In the genomic region with DNA sequence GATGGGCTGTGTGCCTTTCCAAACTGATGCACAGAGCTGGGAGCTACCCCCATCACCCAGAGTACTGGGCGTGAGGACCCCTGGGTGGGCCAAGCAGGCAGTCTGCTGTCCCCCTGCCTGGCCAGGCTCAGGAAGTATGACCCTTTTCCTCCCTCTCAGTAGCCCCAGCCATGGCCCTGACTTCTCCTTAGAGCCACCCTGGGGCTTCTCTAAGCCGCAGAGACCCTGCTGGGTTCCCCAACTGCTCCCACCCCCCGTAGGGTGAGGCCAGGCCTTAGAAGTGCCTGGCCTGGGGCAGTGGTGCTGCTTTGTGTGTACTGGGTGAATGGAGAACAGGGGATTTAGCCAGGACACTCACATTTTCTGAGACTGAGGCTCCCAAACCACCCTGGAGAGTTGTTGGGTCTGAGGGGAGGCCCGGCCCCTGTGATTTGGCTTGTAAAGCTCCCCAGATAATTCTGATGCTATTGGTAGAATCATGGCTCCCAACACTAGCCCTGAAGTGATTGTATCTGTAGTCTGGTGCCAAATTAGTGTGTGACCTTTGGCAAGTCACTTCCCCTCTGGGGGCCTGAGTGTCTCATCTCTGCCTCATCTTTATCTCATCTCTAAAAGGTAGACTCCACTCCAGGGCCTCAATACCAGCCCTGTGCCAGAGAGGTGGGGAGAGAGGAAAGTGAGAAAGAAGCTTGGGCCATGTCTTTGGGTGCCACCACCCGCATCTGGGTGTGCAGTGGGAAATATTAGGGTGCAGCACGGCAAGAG, we compare ENCODE assay signal across 9 cellular contexts.
DNase-seq lines count a peak whose midpoint lies in the region; ATAC-seq and TF ChIP-seq lines count a peak whose summit lies in the region.
"Had no signal": no experiment of that assay in that cellular context is flagged by ENCODE, and none has a peak within 500 bp of the region (broad histone marks: within the 10 kb centered on the region; RNA-seq: fewer than 3 reads in every experiment).

No MANE protein-coding gene starts in this region.

- TF ChIP-seq EP300 in stomach (IDR thresholded peaks at IDR 0.05) = no peak

- peaks cover 89% of the 10 kb centered on the region for H3K4me1 ChIP-seq in lower lobe of right lung
- H3K4me1 ChIP-seq in stomach = peaks cover 62 to 96% (median 83%) of the 10 kb centered on the region in 4 donors

- DNase-seq in T-helper 1 cell = no peak
- DNase-seq in activated CD4-positive, alpha-beta memory T cell treated with anti-CD3 and anti-CD28 coated beads, Interleukin-2, amount 10 ng/mL, durations not matched to agents 7 days and 5 days = no peak
- DNase-seq in lower lobe of right lung = no peak
- DNase-seq in stomach = no peak
- no peak for DNase-seq in globus pallidus (ENCODE audit: low spot score)
- no peak for DNase-seq in NCI-H345 treated with DMSO at 0.1 percent for 48 hours (lab: John Stamatoyannopoulos, UW; ENCODE audit: unreplicated experiment)
- DNase-seq in NCI-H69 (lab: John Stamatoyannopoulos, UW) = no peak
- DNase-seq: SHP77 had no signal

- TF ChIP-seq POLR2A in stomach (IDR thresholded peaks at IDR 0.05) = no peak

- H3K27me3 Mint-ChIP-seq in T-helper 1 cell treated with Interleukin-12 subunit alpha and Interleukin-12 subunit beta and Interleukin-4 antibody, amounts not matched to agents 30 μg/mL and 1 μg/mL, for 36 hours (ENCODE audit: low read depth) = no peaks in the 10 kb centered on the region
- no peaks in the 10 kb centered on the region for H3K27me3 Mint-ChIP-seq in activated CD4-positive, alpha-beta memory T cell treated with anti-CD3 and anti-CD28 coated beads, Interleukin-2, amount 10 ng/mL, durations not matched to agents 7 days and 5 days

- H3K36me3 ChIP-seq in lower lobe of right lung (no peaks in the 10 kb centered on the region), stomach (peaks cover 0 to 20% (median 7%) of the 10 kb centered on the region in 4 donors)

- ATAC-seq in lower lobe of right lung = no peak

- WGBS in stomach, 5 donors = 89 to 95% (median 92%) methylated on average over 3 to 6 of the region's 6 CpGs

- H3K36me3 Mint-ChIP-seq in T-helper 1 cell treated with Interleukin-12 subunit alpha and Interleukin-12 subunit beta and Interleukin-4 antibody, amounts not matched to agents 30 μg/mL and 1 μg/mL, for 36 hours (ENCODE audit: low read depth) = peaks cover 9% of the 10 kb centered on the region
- H3K36me3 Mint-ChIP-seq in activated CD4-positive, alpha-beta memory T cell treated with anti-CD3 and anti-CD28 coated beads, Interleukin-2, amount 10 ng/mL, durations not matched to agents 7 days and 5 days (ENCODE audit: low read depth) = peaks cover 23% of the 10 kb centered on the region

- no peak for TF ChIP-seq CTCF in lower lobe of right lung (IDR thresholded peaks at IDR 0.05)
- TF ChIP-seq CTCF in stomach (IDR thresholded peaks at IDR 0.05) = no peak

- peaks cover 69% of the 10 kb centered on the region for H3K4me1 Mint-ChIP-seq in T-helper 1 cell treated with Interleukin-12 subunit alpha and Interleukin-12 subunit beta and Interleukin-4 antibody, amounts not matched to agents 30 μg/mL and 1 μg/mL, for 36 hours (ENCODE audit: low read depth)
- H3K4me1 Mint-ChIP-seq in activated CD4-positive, alpha-beta memory T cell treated with anti-CD3 and anti-CD28 coated beads, Interleukin-2, amount 10 ng/mL, durations not matched to agents 7 days and 5 days = peaks cover 76% of the 10 kb centered on the region

- peak overlapping the region; percentile 62 for H3K4me3 Mint-ChIP-seq in T-helper 1 cell treated with Interleukin-12 subunit alpha and Interleukin-12 subunit beta and Interleukin-4 antibody, amounts not matched to agents 30 μg/mL and 1 μg/mL, for 36 hours
- H3K4me3 Mint-ChIP-seq in activated CD4-positive, alpha-beta memory T cell treated with anti-CD3 and anti-CD28 coated beads, Interleukin-2, amount 10 ng/mL, durations not matched to agents 7 days and 5 days = no peak overlapping the region

- no peaks in the 10 kb centered on the region for H3K9me3 Mint-ChIP-seq in T-helper 1 cell treated with Interleukin-12 subunit alpha and Interleukin-12 subunit beta and Interleukin-4 antibody, amounts not matched to agents 30 μg/mL and 1 μg/mL, for 36 hours
- no peaks in the 10 kb centered on the region for H3K9me3 Mint-ChIP-seq in activated CD4-positive, alpha-beta memory T cell treated with anti-CD3 and anti-CD28 coated beads, Interleukin-2, amount 10 ng/mL, durations not matched to agents 7 days and 5 days

- POLR2A ChIA-PET in activated CD4-positive, alpha-beta memory T cell treated with anti-CD3 and anti-CD28 coated beads, Interleukin-2, amount 10 ng/mL, durations not matched to agents 7 days and 5 days (lab: Charles Lee) = interaction anchor here (0.8 to 2.6 kb wide), 4 partner anchors 8 to 75 kb away, joined by 3 to 11 read pairs (median 3); no protein-coding TSS in a partner anchor

- peak overlapping the region; percentile 73 for H3K27ac ChIP-seq in lower lobe of right lung
- H3K27ac ChIP-seq in stomach = peak overlapping the region; percentile 34 to 92 (median 86)

- H3K9me3 ChIP-seq in lower lobe of right lung = no peaks in the 10 kb centered on the region
- no peaks in the 10 kb centered on the region for H3K9me3 ChIP-seq in stomach

- H3K27ac Mint-ChIP-seq in T-helper 1 cell treated with Interleukin-12 subunit alpha and Interleukin-12 subunit beta and Interleukin-4 antibody, amounts not matched to agents 30 μg/mL and 1 μg/mL, for 36 hours = peak overlapping the region; percentile 86
- peak overlapping the region; percentile 65 for H3K27ac Mint-ChIP-seq in activated CD4-positive, alpha-beta memory T cell treated with anti-CD3 and anti-CD28 coated beads, Interleukin-2, amount 10 ng/mL, durations not matched to agents 7 days and 5 days

- no peak overlapping the region for H3K4me3 ChIP-seq in lower lobe of right lung
- H3K4me3 ChIP-seq in stomach = no peak overlapping the region

- intact Hi-C loops in lower lobe of right lung (cut with DNase I) (no loop called here), stomach (cut with DNase I; ENCODE audit: low total_unique reads) (no loop called here)

- no peaks in the 10 kb centered on the region for H3K27me3 ChIP-seq in lower lobe of right lung (ENCODE audit: low read depth)
- H3K27me3 ChIP-seq in stomach = no peaks in the 10 kb centered on the region

- CTCF ChIA-PET in activated CD4-positive, alpha-beta memory T cell treated with anti-CD3 and anti-CD28 coated beads, Interleukin-2, amount 10 ng/mL, durations not matched to agents 7 days and 5 days (lab: Charles Lee) = no interaction called here
